Comparison of ENCODE assay signal across 8 cellular contexts in the genomic region with DNA sequence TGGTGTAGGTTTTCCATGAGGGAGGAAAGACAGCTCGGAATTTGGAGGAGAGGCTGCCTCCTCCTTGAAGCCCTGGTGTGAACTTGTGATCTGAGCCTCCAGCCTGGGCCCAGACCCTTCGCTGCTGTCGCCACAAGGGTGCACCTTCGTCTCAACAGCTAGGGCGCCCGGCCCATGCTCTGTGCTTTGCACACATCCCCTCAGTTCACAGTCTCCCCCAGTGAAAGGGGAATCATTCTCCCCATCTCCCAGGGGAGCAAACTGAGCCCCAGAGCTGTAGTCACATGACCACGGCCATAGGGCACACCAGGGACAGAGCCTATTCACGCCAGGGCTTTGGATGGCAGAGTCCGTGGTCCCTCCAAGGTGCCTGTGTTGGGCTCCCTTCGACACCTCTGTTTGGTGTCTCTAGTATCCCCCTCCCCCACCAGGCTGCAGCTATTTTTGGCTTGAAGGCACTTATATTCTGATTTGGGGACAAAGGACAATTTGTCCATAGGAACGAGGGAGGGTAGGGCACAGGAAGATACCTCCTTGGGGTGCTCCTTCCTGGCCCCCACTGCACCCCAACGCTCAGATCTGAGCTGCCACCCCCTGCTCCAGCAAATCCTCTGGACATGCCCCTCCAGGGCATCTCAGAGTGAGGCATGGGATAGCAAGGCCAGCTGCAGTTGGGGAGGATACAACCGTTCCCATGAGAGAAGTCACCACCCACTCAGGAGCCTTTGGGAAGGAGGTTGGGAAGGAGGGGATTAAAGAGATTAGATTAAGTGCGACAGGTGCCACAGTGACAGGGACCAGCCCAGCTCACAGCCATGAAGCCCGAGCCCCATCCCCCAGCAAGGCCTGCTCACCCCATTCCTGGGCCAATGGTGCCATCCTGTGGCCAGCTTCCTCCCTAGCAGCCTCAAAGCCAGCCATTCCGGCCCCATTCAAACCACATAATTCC. TPM values are rescaled to one million over a fixed set of nuclear protein-coding genes. Genes with fewer than 3 reads are reported as not detected.
DNase-seq lines count a peak whose midpoint lies in the region; ATAC-seq, FAIRE-seq and TF ChIP-seq lines count a peak whose summit lies in the region.

No MANE protein-coding gene starts in this region.

- no peak for TF ChIP-seq POLR2A in vagina (IDR thresholded peaks at IDR 0.05)

- DNase-seq in Daoy (ENCODE audit: low read depth) (peak; percentile 83), LoVo (ENCODE audit: low spot score) (peak; percentile 32), RWPE1 (ENCODE audit: low spot score) (peak; percentile 79), globus pallidus (ENCODE audit: low spot score) (peak; percentile 76), pancreas (peak; percentile 64 to 90 (median 82)), vagina (ENCODE audit: extremely low spot score in 2 of 2) (no peak)
- peak; percentile 82 for DNase-seq in activated naive CD4-positive, alpha-beta T cell treated with anti-CD3 and anti-CD28 coated beads for 36 hours

- no peaks in the 10 kb centered on the region for H3K27me3 Mint-ChIP-seq in activated naive CD4-positive, alpha-beta T cell treated with anti-CD3 and anti-CD28 coated beads for 36 hours (ENCODE audit: low read depth)

- H3K27me3 ChIP-seq in pancreas (no peaks in the 10 kb centered on the region), vagina (no peaks in the 10 kb centered on the region)

- intact Hi-C loops in activated naive CD4-positive, alpha-beta T cell treated with anti-CD3 and anti-CD28 coated beads for 36 hours (cut with micrococcal nuclease), result loop anchor here (1.0 to 10.0 kb wide), 4 partner anchors 299 to 1471 kb away; a partner anchor contains a TSS
- intact Hi-C loops in pancreas (cut with DNase I) (loop anchor here in 1 of 3 donors (10.0 kb wide), 1 partner anchor 913 kb away; no protein-coding TSS in a partner anchor), vagina (cut with DNase I) (loop anchor here (5.0 kb wide), 1 partner anchor 1470 kb away; a partner anchor contains a TSS)

- no peak overlapping the region for H3K4me3 ChIP-seq in pancreas
- no peak overlapping the region for H3K4me3 ChIP-seq in vagina

- POLR2A ChIA-PET in RWPE1 (lab: Yijun Ruan, JAX; ENCODE audit: low non-redundant PET), result no interaction called here

- H3K4me1 Mint-ChIP-seq in activated naive CD4-positive, alpha-beta T cell treated with anti-CD3 and anti-CD28 coated beads for 36 hours (ENCODE audit: low read depth), result no peaks in the 10 kb centered on the region

- no peak for FAIRE-seq in pancreas (lab: Jason Lieb, UNC)

- TF ChIP-seq CTCF in RWPE1 (conservative IDR thresholded peaks at IDR 0.05; ENCODE audit: low read depth) (peak; percentile 78), pancreas (IDR thresholded peaks at IDR 0.05) (peak; percentile 50 to 68 (median 64)), vagina (IDR thresholded peaks at IDR 0.05) (peak; percentile 59 to 96 (median 71))

- H3K27ac Mint-ChIP-seq in activated naive CD4-positive, alpha-beta T cell treated with anti-CD3 and anti-CD28 coated beads for 36 hours, result no peak overlapping the region

- H3K27ac ChIP-seq in RWPE1 (no peak overlapping the region), pancreas (no peak overlapping the region), vagina (peak overlapping the region; percentile 73)

- WGBS in pancreas, 2 donors, result 53 to 56% methylated on average over 16 of the region's 16 CpGs

- no peaks in the 10 kb centered on the region for H3K36me3 ChIP-seq in pancreas
- no peaks in the 10 kb centered on the region for H3K36me3 ChIP-seq in vagina

- H3K4me1 ChIP-seq in pancreas (no peaks in the 10 kb centered on the region), vagina (peaks cover 24% of the 10 kb centered on the region)

- ATAC-seq in pancreas (peak; percentile 90 to 99 (median 96)), GM19035 (IDR thresholded peaks at IDR 0.05; ENCODE audit: unreplicated experiment) (no peak)

- no peaks in the 10 kb centered on the region for H3K9me3 Mint-ChIP-seq in activated naive CD4-positive, alpha-beta T cell treated with anti-CD3 and anti-CD28 coated beads for 36 hours

- H3K4me3 Mint-ChIP-seq in activated naive CD4-positive, alpha-beta T cell treated with anti-CD3 and anti-CD28 coated beads for 36 hours, result no peak overlapping the region

- H3K9me3 ChIP-seq in pancreas (no peaks in the 10 kb centered on the region), vagina (no peaks in the 10 kb centered on the region)

- CTCF ChIA-PET in RWPE1 (lab: Yijun Ruan, JAX), result interaction anchor here (0.6 to 1.7 kb wide), 12 partner anchors 9 to 1477 kb away, joined by 3 to 8 read pairs (median 4); a partner anchor contains a TSS
- CTCF ChIA-PET in activated naive CD4-positive, alpha-beta T cell treated with anti-CD3 and anti-CD28 coated beads for 36 hours (lab: Charles Lee), result interaction anchor here (0.8 to 1.4 kb wide), 6 partner anchors 8 to 620 kb away, joined by 3 to 4 read pairs (median 3); no protein-coding TSS in a partner anchor

- H3K36me3 Mint-ChIP-seq in activated naive CD4-positive, alpha-beta T cell treated with anti-CD3 and anti-CD28 coated beads for 36 hours (ENCODE audit: low read depth), result no peaks in the 10 kb centered on the region

RNA-seq across cellular contexts. Expression of a gene that starts 15.7 kb away (rescaled TPM):
- 0.06 TPM in 1 of 2 replicates, not detected in the other for total RNA-seq in Daoy (2014; rRNA removed; shearing (Covaris generic))
- total RNA-seq in activated naive CD4-positive, alpha-beta T cell treated with anti-CD3 and anti-CD28 coated beads for 36 hours, result under 1 TPM; 0.36 to 0.37 TPM
- total RNA-seq in pancreas (under 1 TPM in 1 of 6 donors, not detected in 5; 0.06 TPM), vagina (0.49 TPM)
- under 1 TPM in 1 of 2 donors, not detected in 1; 0.07 TPM for polyA plus RNA-seq in pancreas

RNA-seq across cellular contexts. Expression of a gene that starts 49.9 kb away (rescaled TPM):
- 0.21 and 2.7 TPM in 2 replicates for total RNA-seq in Daoy (2014; rRNA removed; shearing (Covaris generic))
- total RNA-seq in activated naive CD4-positive, alpha-beta T cell treated with anti-CD3 and anti-CD28 coated beads for 36 hours, result 100 to 1,000 TPM; 205 to 208 TPM
- total RNA-seq in pancreas (10 to 100 TPM in 3 of 6 donors, 1 to 10 TPM in 3; 3.7 to 80.5 (median 15.2) TPM), vagina (39.8 TPM)
- 10 to 100 TPM in 1 of 2 donors, 1 to 10 TPM in 1; 8.6 to 12.5 TPM for polyA plus RNA-seq in pancreas

Comparison
In these comparisons a context has a peak if more than half of its experiments do, and no peak if none do; other contexts are left out.
1. DNase-seq: peak in Daoy (single experiment), LoVo (single experiment), RWPE1 (single experiment), activated naive CD4-positive, alpha-beta T cell treated with anti-CD3 and anti-CD28 coated beads for 36 hours (single experiment), globus pallidus (single experiment) and pancreas (6 of 6); none in vagina (0 of 2).
2. Peak in every context shown above with its lines, with median percentiles within 50 percentile points of each other: CTCF ChIP-seq.